15 cellular contexts compared by ENCODE assay signal in genomic region chr10:50510517-50511473, GRCh38.
DNase-seq lines count a peak whose midpoint lies in the region; ATAC-seq and TF ChIP-seq lines count a peak whose summit lies in the region.
"Had no signal": no experiment of that assay in that cellular context is flagged by ENCODE, and none has a peak within 500 bp of the region (broad histone marks: within the 10 kb centered on the region; RNA-seq: fewer than 3 reads in every experiment).

No MANE protein-coding gene starts in this region.

- H3K9me3 Mint-ChIP-seq in activated CD4-positive, alpha-beta T cell treated with anti-CD3 and anti-CD28 coated beads, Interleukin-2, amount 10 ng/mL, durations not matched to agents 24 days and 14 days = no peaks in the 10 kb centered on the region
- H3K9me3 Mint-ChIP-seq in activated CD4-positive, alpha-beta T cell treated with anti-CD3 and anti-CD28 coated beads, Interleukin-2, amount 10 ng/mL, durations not matched to agents 7 days and 5 days = no peaks in the 10 kb centered on the region

- peak; percentile 50 for ATAC-seq in sciatic nerve
- no peak for ATAC-seq in GM21390 (IDR thresholded peaks at IDR 0.05; ENCODE audit: unreplicated experiment)

- no peak overlapping the region for H3K4me3 ChIP-seq in SJSA1
- no peak overlapping the region for H3K4me3 ChIP-seq in sigmoid colon
- H3K4me3 ChIP-seq: esophagus muscularis mucosa had no signal

- no peak for TF ChIP-seq EP300 in sigmoid colon (IDR thresholded peaks at IDR 0.05)

- intact Hi-C loops in activated CD4-positive, alpha-beta T cell treated with anti-CD3 and anti-CD28 coated beads, Interleukin-2, amount 10 ng/mL, durations not matched to agents 24 days and 14 days (cut with micrococcal nuclease) = loop anchor here (5.0 kb wide), 1 partner anchor 183 kb away; no protein-coding TSS in a partner anchor
- intact Hi-C loops in sciatic nerve (cut with DNase I) = no loop called here
- intact Hi-C loops in sigmoid colon (cut with DNase I) = no loop called here

- no peak for DNase-seq in activated CD4-positive, alpha-beta T cell treated with anti-CD3 and anti-CD28 coated beads, Interleukin-2, amount 10 ng/mL, durations not matched to agents 24 days and 14 days
- no peak for DNase-seq in activated CD4-positive, alpha-beta T cell treated with anti-CD3 and anti-CD28 coated beads, Interleukin-2, amount 10 ng/mL, durations not matched to agents 7 days and 5 days
- peak in 1 of 2 experiments; percentile 79 for DNase-seq in SJSA1 (ENCODE audit: low read depth in 1 of 2, low spot score in 2 of 2)
- DNase-seq in fibroblast of peridontal ligament (ENCODE audit: extremely low read depth) = peak; percentile 30
- DNase-seq in sciatic nerve (ENCODE audit: low spot score) = no peak
- DNase-seq in HEK293T (ENCODE audit: extremely low spot score) = no peak
- no peak for DNase-seq in sigmoid colon
- DNase-seq: 8988T, cortex of kidney, mesendoderm, MM.1S, NCI-H2107, SIG-M5 had no signal

- H3K4me1 Mint-ChIP-seq in activated CD4-positive, alpha-beta T cell treated with anti-CD3 and anti-CD28 coated beads, Interleukin-2, amount 10 ng/mL, durations not matched to agents 24 days and 14 days = peaks cover 65% of the 10 kb centered on the region
- peaks cover 59% of the 10 kb centered on the region for H3K4me1 Mint-ChIP-seq in activated CD4-positive, alpha-beta T cell treated with anti-CD3 and anti-CD28 coated beads, Interleukin-2, amount 10 ng/mL, durations not matched to agents 7 days and 5 days

- H3K27ac Mint-ChIP-seq in activated CD4-positive, alpha-beta T cell treated with anti-CD3 and anti-CD28 coated beads, Interleukin-2, amount 10 ng/mL, durations not matched to agents 24 days and 14 days = no peak overlapping the region
- H3K27ac Mint-ChIP-seq in activated CD4-positive, alpha-beta T cell treated with anti-CD3 and anti-CD28 coated beads, Interleukin-2, amount 10 ng/mL, durations not matched to agents 7 days and 5 days = no peak overlapping the region

- POLR2A ChIA-PET in activated CD4-positive, alpha-beta T cell treated with anti-CD3 and anti-CD28 coated beads, Interleukin-2, amount 10 ng/mL, durations not matched to agents 7 days and 5 days (lab: Charles Lee) = no interaction called here
- POLR2A ChIA-PET in HEK293T (lab: Yijun Ruan, JAX) = no interaction called here

- H3K4me3 Mint-ChIP-seq in activated CD4-positive, alpha-beta T cell treated with anti-CD3 and anti-CD28 coated beads, Interleukin-2, amount 10 ng/mL, durations not matched to agents 24 days and 14 days = peak overlapping the region; percentile 8
- no peak overlapping the region for H3K4me3 Mint-ChIP-seq in activated CD4-positive, alpha-beta T cell treated with anti-CD3 and anti-CD28 coated beads, Interleukin-2, amount 10 ng/mL, durations not matched to agents 7 days and 5 days

- TF ChIP-seq CTCF in sigmoid colon (IDR thresholded peaks at IDR 0.05) = no peak

- H3K36me3 ChIP-seq in SJSA1 (no peaks in the 10 kb centered on the region), sigmoid colon (no peaks in the 10 kb centered on the region)
- H3K36me3 ChIP-seq: esophagus muscularis mucosa had no signal

- no peaks in the 10 kb centered on the region for H3K27me3 Mint-ChIP-seq in activated CD4-positive, alpha-beta T cell treated with anti-CD3 and anti-CD28 coated beads, Interleukin-2, amount 10 ng/mL, durations not matched to agents 24 days and 14 days
- no peaks in the 10 kb centered on the region for H3K27me3 Mint-ChIP-seq in activated CD4-positive, alpha-beta T cell treated with anti-CD3 and anti-CD28 coated beads, Interleukin-2, amount 10 ng/mL, durations not matched to agents 7 days and 5 days

- peaks cover 8% of the 10 kb centered on the region for H3K36me3 Mint-ChIP-seq in activated CD4-positive, alpha-beta T cell treated with anti-CD3 and anti-CD28 coated beads, Interleukin-2, amount 10 ng/mL, durations not matched to agents 24 days and 14 days (ENCODE audit: low read depth)
- peaks cover 8% of the 10 kb centered on the region for H3K36me3 Mint-ChIP-seq in activated CD4-positive, alpha-beta T cell treated with anti-CD3 and anti-CD28 coated beads, Interleukin-2, amount 10 ng/mL, durations not matched to agents 7 days and 5 days (ENCODE audit: low read depth)

- H3K27me3 ChIP-seq in SJSA1 (replicated peaks) = no peaks in the 10 kb centered on the region
- H3K27me3 ChIP-seq in sigmoid colon = no peaks in the 10 kb centered on the region
- H3K27me3 ChIP-seq: esophagus muscularis mucosa had no signal

- TF ChIP-seq POLR2A in sigmoid colon (IDR thresholded peaks at IDR 0.05) = no peak

- no peaks in the 10 kb centered on the region for H3K9me3 ChIP-seq in SJSA1 (replicated peaks)
- H3K9me3 ChIP-seq in sigmoid colon = no peaks in the 10 kb centered on the region
- H3K9me3 ChIP-seq: esophagus muscularis mucosa had no signal

- CTCF ChIA-PET in activated CD4-positive, alpha-beta T cell treated with anti-CD3 and anti-CD28 coated beads, Interleukin-2, amount 10 ng/mL, durations not matched to agents 7 days and 5 days (lab: Charles Lee) = interaction anchor here (1.3 kb wide), 1 partner anchor 34 kb away, joined by 4 read pairs; no protein-coding TSS in a partner anchor
- CTCF ChIA-PET in HEK293T (lab: Yijun Ruan, JAX) = no interaction called here

- 79 to 83% methylated on average over 3 of the region's 3 CpGs for WGBS in sigmoid colon, 2 donors

- H3K27ac ChIP-seq in SJSA1 (peak overlapping the region; percentile 21), sigmoid colon (peak overlapping the region in 1 of 4 donors; percentile 20)

- H3K4me1 ChIP-seq in SJSA1 (replicated peaks) = peaks cover 22% of the 10 kb centered on the region
- peaks cover 0 to 27% (median 19%) of the 10 kb centered on the region in 4 donors for H3K4me1 ChIP-seq in sigmoid colon

TF ChIP-seq in HEK293T, 16 proteins besides CTCF, POLR2A, EP300 and RAD21:
- TF ChIP-seq FOXA1 (IDR thresholded peaks at IDR 0.05) = no peak
- no peak for TF ChIP-seq SUZ12 (IDR thresholded peaks at IDR 0.05)
- no peak for TF ChIP-seq FOXK2 (IDR thresholded peaks at IDR 0.05)
- TF ChIP-seq SP1 (IDR thresholded peaks at IDR 0.05) = no peak
- no peak for TF ChIP-seq ELF4 (IDR thresholded peaks at IDR 0.05)
- TF ChIP-seq BHLHE40 (IDR thresholded peaks at IDR 0.05; ENCODE audit: borderline replicate concordance) = no peak
- no peak for TF ChIP-seq TARDBP (IDR thresholded peaks at IDR 0.05)
TF ChIP-seq in HEK293T: peak in this region for 0.
